1 cellular context compared by ENCODE assay signal in the genomic region with DNA sequence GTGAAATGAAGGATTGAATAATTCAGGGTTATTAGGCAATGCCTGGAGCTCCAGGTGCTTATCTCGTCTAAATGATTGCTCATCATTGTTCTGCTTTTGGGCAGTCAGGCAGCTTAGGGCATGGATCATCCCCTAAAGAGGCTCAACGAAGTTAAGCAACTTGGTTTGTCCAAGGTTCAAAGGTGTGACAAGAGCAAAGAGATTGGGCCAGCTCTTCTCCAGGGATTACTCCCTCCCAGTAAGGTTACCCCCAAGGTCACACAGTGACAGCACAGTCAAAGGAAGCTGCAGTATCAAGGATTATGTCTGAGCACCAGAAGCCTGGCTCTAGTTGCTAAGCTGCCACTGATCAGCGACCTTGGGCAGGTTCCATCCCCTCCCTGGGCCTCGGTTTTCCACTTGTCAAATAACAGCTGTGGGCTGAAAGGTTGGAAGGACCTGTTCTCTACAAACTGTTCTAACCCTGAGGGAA.
TF ChIP-seq lines count a peak whose summit lies in the region.

No MANE protein-coding gene starts in this region.

TF ChIP-seq in HepG2, 621 proteins besides CTCF, POLR2A, EP300 and RAD21 (continued from another document and continues in another):
- no peak for TF ChIP-seq ZNF496 (CRISPR knock-in tag; IDR thresholded peaks at IDR 0.05; ENCODE audit: insufficient replicate concordance)
- no peak for TF ChIP-seq ZFP41 (CRISPR knock-in tag; IDR thresholded peaks at IDR 0.05; ENCODE audit: borderline replicate concordance)
- TF ChIP-seq, protein P1, sequence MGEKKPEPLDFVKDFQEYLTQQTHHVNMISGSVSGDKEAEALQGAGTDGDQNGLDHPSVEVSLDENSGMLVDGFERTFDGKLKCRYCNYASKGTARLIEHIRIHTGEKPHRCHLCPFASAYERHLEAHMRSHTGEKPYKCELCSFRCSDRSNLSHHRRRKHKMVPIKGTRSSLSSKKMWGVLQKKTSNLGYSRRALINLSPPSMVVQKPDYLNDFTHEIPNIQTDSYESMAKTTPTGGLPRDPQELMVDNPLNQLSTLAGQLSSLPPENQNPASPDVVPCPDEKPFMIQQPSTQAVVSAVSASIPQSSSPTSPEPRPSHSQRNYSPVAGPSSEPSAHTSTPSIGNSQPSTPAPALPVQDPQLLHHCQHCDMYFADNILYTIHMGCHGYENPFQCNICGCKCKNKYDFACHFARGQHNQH (CRISPR knock-in tag; IDR thresholded peaks at IDR 0.05): peak; percentile 32; the same call in 1 of the 2 replicates
- TF ChIP-seq ZNF761 (CRISPR knock-in tag; conservative IDR thresholded peaks at IDR 0.05): 0 out of 2 replicates have a peak, but pooled peaks have one; percentile 55
- TF ChIP-seq, protein P2, sequence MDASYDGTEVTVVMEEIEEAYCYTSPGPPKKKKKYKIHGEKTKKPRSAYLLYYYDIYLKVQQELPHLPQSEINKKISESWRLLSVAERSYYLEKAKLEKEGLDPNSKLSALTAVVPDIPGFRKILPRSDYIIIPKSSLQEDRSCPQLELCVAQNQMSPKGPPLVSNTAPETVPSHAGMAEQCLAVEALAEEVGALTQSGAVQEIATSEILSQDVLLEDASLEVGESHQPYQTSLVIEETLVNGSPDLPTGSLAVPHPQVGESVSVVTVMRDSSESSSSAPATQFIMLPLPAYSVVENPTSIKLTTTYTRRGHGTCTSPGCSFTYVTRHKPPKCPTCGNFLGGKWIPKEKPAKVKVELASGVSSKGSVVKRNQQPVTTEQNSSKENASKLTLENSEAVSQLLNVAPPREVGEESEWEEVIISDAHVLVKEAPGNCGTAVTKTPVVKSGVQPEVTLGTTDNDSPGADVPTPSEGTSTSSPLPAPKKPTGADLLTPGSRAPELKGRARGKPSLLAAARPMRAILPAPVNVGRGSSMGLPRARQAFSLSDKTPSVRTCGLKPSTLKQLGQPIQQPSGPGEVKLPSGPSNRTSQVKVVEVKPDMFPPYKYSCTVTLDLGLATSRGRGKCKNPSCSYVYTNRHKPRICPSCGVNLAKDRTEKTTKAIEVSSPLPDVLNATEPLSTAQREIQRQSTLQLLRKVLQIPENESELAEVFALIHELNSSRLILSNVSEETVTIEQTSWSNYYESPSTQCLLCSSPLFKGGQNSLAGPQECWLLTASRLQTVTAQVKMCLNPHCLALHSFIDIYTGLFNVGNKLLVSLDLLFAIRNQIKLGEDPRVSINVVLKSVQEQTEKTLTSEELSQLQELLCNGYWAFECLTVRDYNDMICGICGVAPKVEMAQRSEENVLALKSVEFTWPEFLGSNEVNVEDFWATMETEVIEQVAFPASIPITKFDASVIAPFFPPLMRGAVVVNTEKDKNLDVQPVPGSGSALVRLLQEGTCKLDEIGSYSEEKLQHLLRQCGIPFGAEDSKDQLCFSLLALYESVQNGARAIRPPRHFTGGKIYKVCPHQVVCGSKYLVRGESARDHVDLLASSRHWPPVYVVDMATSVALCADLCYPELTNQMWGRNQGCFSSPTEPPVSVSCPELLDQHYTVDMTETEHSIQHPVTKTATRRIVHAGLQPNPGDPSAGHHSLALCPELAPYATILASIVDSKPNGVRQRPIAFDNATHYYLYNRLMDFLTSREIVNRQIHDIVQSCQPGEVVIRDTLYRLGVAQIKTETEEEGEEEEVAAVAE (CRISPR knock-in tag; IDR thresholded peaks at IDR 0.05; ENCODE audit: borderline replicate concordance): peak; percentile 71; the same call in 1 of the 2 replicates
- no peak for TF ChIP-seq PTBP1 (IDR thresholded peaks at IDR 0.05; ENCODE audit: low read depth, low read length, poor library complexity, severe bottlenecking)
- no peak for TF ChIP-seq SSRP1 (CRISPR knock-in tag; IDR thresholded peaks at IDR 0.05)
- TF ChIP-seq, protein P3, sequence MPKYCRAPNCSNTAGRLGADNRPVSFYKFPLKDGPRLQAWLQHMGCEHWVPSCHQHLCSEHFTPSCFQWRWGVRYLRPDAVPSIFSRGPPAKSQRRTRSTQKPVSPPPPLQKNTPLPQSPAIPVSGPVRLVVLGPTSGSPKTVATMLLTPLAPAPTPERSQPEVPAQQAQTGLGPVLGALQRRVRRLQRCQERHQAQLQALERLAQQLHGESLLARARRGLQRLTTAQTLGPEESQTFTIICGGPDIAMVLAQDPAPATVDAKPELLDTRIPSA (CRISPR knock-in tag; IDR thresholded peaks at IDR 0.05; ENCODE audit: borderline replicate concordance): no peak
- no peak for TF ChIP-seq ZNF484 (CRISPR knock-in tag; IDR thresholded peaks at IDR 0.05; ENCODE audit: borderline replicate concordance, low read depth)
- TF ChIP-seq PHB2 (IDR thresholded peaks at IDR 0.05; ENCODE audit: partially characterized antibody): no peak
- no peak for TF ChIP-seq ZNF562 (CRISPR knock-in tag; IDR thresholded peaks at IDR 0.05; ENCODE audit: borderline replicate concordance)
- TF ChIP-seq TRIM24 (CRISPR knock-in tag; IDR thresholded peaks at IDR 0.05): no peak
- TF ChIP-seq ZNF569 (CRISPR knock-in tag; IDR thresholded peaks at IDR 0.05; ENCODE audit: borderline replicate concordance): no peak
- TF ChIP-seq, protein P4, sequence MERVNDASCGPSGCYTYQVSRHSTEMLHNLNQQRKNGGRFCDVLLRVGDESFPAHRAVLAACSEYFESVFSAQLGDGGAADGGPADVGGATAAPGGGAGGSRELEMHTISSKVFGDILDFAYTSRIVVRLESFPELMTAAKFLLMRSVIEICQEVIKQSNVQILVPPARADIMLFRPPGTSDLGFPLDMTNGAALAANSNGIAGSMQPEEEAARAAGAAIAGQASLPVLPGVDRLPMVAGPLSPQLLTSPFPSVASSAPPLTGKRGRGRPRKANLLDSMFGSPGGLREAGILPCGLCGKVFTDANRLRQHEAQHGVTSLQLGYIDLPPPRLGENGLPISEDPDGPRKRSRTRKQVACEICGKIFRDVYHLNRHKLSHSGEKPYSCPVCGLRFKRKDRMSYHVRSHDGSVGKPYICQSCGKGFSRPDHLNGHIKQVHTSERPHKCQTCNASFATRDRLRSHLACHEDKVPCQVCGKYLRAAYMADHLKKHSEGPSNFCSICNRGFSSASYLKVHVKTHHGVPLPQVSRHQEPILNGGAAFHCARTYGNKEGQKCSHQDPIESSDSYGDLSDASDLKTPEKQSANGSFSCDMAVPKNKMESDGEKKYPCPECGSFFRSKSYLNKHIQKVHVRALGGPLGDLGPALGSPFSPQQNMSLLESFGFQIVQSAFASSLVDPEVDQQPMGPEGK (CRISPR knock-in tag; IDR thresholded peaks at IDR 0.05): peak; percentile 91
- TF ChIP-seq ZNF790 (CRISPR knock-in tag; IDR thresholded peaks at IDR 0.05; ENCODE audit: borderline replicate concordance): no peak
- no peak for TF ChIP-seq THYN1 (CRISPR knock-in tag; IDR thresholded peaks at IDR 0.05; ENCODE audit: borderline replicate concordance, low read depth)
- TF ChIP-seq FOXK2 (IDR thresholded peaks at IDR 0.05): no peak
- no peak for TF ChIP-seq ARNTL (CRISPR knock-in tag; IDR thresholded peaks at IDR 0.05)
- no peak for TF ChIP-seq MXD4 (CRISPR knock-in tag; IDR thresholded peaks at IDR 0.05)
- TF ChIP-seq ATM (IDR thresholded peaks at IDR 0.05; ENCODE audit: borderline replicate concordance): no peak
- no peak for TF ChIP-seq ZBTB42 (CRISPR knock-in tag; IDR thresholded peaks at IDR 0.05)
- TF ChIP-seq, protein P5, sequence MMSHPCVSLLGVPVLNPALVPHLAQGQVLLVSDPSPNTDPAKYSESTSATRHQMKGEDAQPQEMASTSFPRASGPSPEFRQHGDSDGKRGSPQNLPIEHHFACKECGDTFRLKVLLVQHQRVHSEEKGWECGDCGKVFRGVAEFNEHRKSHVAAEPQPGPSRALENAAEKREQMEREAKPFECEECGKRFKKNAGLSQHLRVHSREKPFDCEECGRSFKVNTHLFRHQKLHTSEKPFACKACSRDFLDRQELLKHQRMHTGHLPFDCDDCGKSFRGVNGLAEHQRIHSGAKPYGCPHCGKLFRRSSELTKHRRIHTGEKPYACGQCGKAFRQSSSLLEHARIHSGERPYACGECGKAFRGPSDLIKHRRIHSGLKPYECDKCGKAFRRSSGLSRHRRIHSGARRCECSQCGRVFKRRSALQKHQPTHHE (CRISPR knock-in tag; IDR thresholded peaks at IDR 0.05; ENCODE audit: borderline replicate concordance): no peak
- 0 out of 2 replicates have a peak, but pooled peaks have one; percentile 35 for TF ChIP-seq ZNF709 (CRISPR knock-in tag; IDR thresholded peaks at IDR 0.05)
- TF ChIP-seq TBX3 (IDR thresholded peaks at IDR 0.05; ENCODE audit: borderline replicate concordance): peak; percentile 54; the same call in 1 of the 2 replicates
- no peak for TF ChIP-seq ZNF558 (CRISPR knock-in tag; IDR thresholded peaks at IDR 0.05; ENCODE audit: borderline replicate concordance)
- TF ChIP-seq, protein P6, sequence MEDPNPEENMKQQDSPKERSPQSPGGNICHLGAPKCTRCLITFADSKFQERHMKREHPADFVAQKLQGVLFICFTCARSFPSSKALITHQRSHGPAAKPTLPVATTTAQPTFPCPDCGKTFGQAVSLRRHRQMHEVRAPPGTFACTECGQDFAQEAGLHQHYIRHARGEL (CRISPR knock-in tag; IDR thresholded peaks at IDR 0.05): no peak
- peak; percentile 88 for TF ChIP-seq NR2F2 (IDR thresholded peaks at IDR 0.05; ENCODE audit: borderline replicate concordance, low read depth)
- no peak for TF ChIP-seq NAIF1 (CRISPR knock-in tag; IDR thresholded peaks at IDR 0.05; ENCODE audit: borderline replicate concordance)
- peak; percentile 63 for TF ChIP-seq NFYC (CRISPR knock-in tag; IDR thresholded peaks at IDR 0.05)
- peak in 1 of 2 experiments; percentile 19; a peak in 1 of 4 replicates for TF ChIP-seq MAFK (conservative IDR thresholded peaks at IDR 0.05 in 1 of 2, IDR thresholded peaks at IDR 0.05 in 1 of 2; ENCODE audit: low read length in 2 of 2)
- no peak for TF ChIP-seq MYNN (CRISPR knock-in tag; IDR thresholded peaks at IDR 0.05; ENCODE audit: low read depth)
- no peak for TF ChIP-seq ZNF605 (CRISPR knock-in tag; IDR thresholded peaks at IDR 0.05)
- TF ChIP-seq, protein P7, sequence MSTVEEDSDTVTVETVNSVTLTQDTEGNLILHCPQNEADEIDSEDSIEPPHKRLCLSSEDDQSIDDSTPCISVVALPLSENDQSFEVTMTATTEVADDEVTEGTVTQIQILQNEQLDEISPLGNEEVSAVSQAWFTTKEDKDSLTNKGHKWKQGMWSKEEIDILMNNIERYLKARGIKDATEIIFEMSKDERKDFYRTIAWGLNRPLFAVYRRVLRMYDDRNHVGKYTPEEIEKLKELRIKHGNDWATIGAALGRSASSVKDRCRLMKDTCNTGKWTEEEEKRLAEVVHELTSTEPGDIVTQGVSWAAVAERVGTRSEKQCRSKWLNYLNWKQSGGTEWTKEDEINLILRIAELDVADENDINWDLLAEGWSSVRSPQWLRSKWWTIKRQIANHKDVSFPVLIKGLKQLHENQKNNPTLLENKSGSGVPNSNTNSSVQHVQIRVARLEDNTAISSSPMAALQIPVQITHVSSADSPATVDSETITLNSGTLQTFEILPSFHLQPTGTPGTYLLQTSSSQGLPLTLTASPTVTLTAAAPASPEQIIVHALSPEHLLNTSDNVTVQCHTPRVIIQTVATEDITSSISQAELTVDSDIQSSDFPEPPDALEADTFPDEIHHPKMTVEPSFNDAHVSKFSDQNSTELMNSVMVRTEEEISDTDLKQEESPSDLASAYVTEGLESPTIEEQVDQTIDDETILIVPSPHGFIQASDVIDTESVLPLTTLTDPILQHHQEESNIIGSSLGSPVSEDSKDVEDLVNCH (CRISPR knock-in tag; IDR thresholded peaks at IDR 0.05): no peak
- TF ChIP-seq YEATS2 (CRISPR knock-in tag; IDR thresholded peaks at IDR 0.05; ENCODE audit: borderline replicate concordance): peak; percentile 47; the same call in 1 of the 2 replicates
- TF ChIP-seq, protein P8, sequence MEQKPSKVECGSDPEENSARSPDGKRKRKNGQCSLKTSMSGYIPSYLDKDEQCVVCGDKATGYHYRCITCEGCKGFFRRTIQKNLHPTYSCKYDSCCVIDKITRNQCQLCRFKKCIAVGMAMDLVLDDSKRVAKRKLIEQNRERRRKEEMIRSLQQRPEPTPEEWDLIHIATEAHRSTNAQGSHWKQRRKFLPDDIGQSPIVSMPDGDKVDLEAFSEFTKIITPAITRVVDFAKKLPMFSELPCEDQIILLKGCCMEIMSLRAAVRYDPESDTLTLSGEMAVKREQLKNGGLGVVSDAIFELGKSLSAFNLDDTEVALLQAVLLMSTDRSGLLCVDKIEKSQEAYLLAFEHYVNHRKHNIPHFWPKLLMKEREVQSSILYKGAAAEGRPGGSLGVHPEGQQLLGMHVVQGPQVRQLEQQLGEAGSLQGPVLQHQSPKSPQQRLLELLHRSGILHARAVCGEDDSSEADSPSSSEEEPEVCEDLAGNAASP (CRISPR knock-in tag; IDR thresholded peaks at IDR 0.05; ENCODE audit: borderline replicate concordance): peak; percentile 91
- TF ChIP-seq, protein P9, sequence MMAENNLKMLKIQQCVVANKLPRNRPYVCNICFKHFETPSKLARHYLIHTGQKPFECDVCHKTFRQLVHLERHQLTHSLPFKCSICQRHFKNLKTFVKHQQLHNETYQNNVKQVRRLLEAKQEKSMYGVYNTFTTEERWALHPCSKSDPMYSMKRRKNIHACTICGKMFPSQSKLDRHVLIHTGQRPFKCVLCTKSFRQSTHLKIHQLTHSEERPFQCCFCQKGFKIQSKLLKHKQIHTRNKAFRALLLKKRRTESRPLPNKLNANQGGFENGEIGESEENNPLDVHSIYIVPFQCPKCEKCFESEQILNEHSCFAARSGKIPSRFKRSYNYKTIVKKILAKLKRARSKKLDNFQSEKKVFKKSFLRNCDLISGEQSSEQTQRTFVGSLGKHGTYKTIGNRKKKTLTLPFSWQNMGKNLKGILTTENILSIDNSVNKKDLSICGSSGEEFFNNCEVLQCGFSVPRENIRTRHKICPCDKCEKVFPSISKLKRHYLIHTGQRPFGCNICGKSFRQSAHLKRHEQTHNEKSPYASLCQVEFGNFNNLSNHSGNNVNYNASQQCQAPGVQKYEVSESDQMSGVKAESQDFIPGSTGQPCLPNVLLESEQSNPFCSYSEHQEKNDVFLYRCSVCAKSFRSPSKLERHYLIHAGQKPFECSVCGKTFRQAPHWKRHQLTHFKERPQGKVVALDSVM (CRISPR knock-in tag; IDR thresholded peaks at IDR 0.05): no peak; the same call in 1 of the 2 replicates
- TF ChIP-seq, protein P10, sequence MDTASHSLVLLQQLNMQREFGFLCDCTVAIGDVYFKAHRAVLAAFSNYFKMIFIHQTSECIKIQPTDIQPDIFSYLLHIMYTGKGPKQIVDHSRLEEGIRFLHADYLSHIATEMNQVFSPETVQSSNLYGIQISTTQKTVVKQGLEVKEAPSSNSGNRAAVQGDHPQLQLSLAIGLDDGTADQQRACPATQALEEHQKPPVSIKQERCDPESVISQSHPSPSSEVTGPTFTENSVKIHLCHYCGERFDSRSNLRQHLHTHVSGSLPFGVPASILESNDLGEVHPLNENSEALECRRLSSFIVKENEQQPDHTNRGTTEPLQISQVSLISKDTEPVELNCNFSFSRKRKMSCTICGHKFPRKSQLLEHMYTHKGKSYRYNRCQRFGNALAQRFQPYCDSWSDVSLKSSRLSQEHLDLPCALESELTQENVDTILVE (CRISPR knock-in tag; IDR thresholded peaks at IDR 0.05): peak; percentile 83; the same call in 1 of the 2 replicates
- TF ChIP-seq TEAD2 (CRISPR knock-in tag; IDR thresholded peaks at IDR 0.05): no peak
- no peak for TF ChIP-seq ZNF138 (CRISPR knock-in tag; IDR thresholded peaks at IDR 0.05; ENCODE audit: low read depth)
- TF ChIP-seq NCOA5 (CRISPR knock-in tag; IDR thresholded peaks at IDR 0.05): no peak
- no peak for TF ChIP-seq MBD4 (IDR thresholded peaks at IDR 0.05; ENCODE audit: borderline replicate concordance, low read length)
- TF ChIP-seq, protein P11, sequence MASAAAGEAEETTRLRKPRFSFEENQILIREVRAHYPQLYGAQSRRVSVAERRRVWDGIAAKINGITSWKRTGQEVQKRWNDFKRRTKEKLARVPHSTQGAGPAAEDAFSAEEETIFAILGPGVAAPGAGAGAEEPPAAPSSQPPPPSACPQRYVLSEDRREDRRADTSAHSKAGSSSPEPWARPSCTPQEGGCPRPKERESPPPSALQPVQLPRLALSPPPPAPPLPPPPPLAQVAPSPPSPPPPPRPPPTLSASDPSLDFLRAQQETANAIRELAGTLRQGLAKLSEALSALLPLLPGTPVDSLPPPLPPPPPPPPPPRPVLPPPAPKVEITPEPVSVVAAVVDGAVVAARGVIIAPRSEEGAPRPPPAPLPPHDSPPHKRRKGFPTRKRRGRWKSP (CRISPR knock-in tag; IDR thresholded peaks at IDR 0.05): 0 out of 2 replicates have a peak, but pooled peaks have one; percentile 53
- TF ChIP-seq ZNF850 (CRISPR knock-in tag; conservative IDR thresholded peaks at IDR 0.05): no peak
